6 cellular contexts compared by ENCODE assay signal in the genomic region with DNA sequence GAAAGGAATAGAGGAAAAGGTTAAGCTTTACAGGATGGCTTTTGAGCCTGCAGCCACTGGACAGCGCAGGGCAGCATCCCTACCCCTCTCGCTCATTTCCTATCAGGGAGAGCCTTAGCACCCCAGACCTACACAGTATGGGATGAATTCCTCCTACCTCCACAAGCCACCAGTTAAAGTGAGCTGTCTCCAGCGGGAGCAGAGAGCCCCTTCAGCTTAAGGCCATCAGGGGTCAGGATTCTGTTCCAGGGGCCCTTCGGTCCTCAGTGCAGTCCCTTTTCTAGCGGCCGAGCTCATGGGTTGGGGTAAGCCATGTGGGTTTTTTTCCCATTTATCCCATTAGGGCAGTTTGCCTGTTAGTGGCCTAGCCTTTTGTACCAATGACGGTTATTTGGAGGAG.
DNase-seq lines count a peak whose midpoint lies in the region; ATAC-seq, FAIRE-seq and TF ChIP-seq lines count a peak whose summit lies in the region.
"Not testable (repeated sequence)": the region's sequence is repeated elsewhere in the genome, so short reads cannot be mapped to it uniquely, and the experiment has no call there.

No MANE protein-coding gene starts in this region.

- TF ChIP-seq RAD21 in K562 (CRISPR knock-in tag; conservative IDR thresholded peaks at IDR 0.05 in 1 of 2, IDR thresholded peaks at IDR 0.05 in 1 of 2), result not testable (repeated sequence)

- H3K9me3 Mint-ChIP-seq in GM23338, result peaks cover 23% of the 10 kb centered on the region; the same call in 2 of the 3 replicates
- H3K9me3 Mint-ChIP-seq in neural progenitor cell, result not testable (repeated sequence)

- in situ Hi-C loops in K562 (cut with MboI), result not testable (repeated sequence)

- not testable (repeated sequence) for H3K56ac ChIP-seq in mesendoderm (ENCODE audit: low read length)

- H3K27ac Mint-ChIP-seq in GM23338, neural progenitor cell: not testable (repeated sequence)

- not testable (repeated sequence) for H3K4me3 ChIP-seq in GM23338; RWPE2 (ENCODE audit: severe bottlenecking); K562; mesendoderm (ENCODE audit: low read length); neural progenitor cell

- H4K8ac ChIP-seq in mesendoderm (ENCODE audit: low read depth, low read length), result not testable (repeated sequence)

- H3K9me2 ChIP-seq in GM23338 (ENCODE audit: insufficient read depth), result not testable (repeated sequence)

- not testable (repeated sequence) for H3K27ac ChIP-seq in GM23338 (ENCODE audit: low read depth); RWPE2 (ENCODE audit: poor library complexity, severe bottlenecking); K562 (ENCODE audit: extremely low read depth, low read depth, low read length); mesendoderm (ENCODE audit: low read depth, low read length); neural progenitor cell

- FAIRE-seq in K562 (lab: Jason Lieb, UNC), result not testable (repeated sequence)

- H3K36me3 ChIP-seq in GM23338 (ENCODE audit: insufficient read depth); RWPE2 (ENCODE audit: low read depth); K562 (ENCODE audit: control insufficient read depth, insufficient read depth, low read length); mesendoderm (ENCODE audit: control insufficient read depth, insufficient read depth, low read length); neural progenitor cell: not testable (repeated sequence)

- H3K27me3 Mint-ChIP-seq in GM23338 (ENCODE audit: insufficient read depth, low read depth, poor library complexity); neural progenitor cell (ENCODE audit: insufficient read depth, low read depth): not testable (repeated sequence)

- H3K9me1 ChIP-seq in K562 (ENCODE audit: control insufficient read depth, insufficient read depth, low read length), result not testable (repeated sequence)

- not testable (repeated sequence) for H2AFZ ChIP-seq in GM23338; K562 (ENCODE audit: low read depth, low read length)
- H2AFZ ChIP-seq in neural progenitor cell (replicated peaks), result peak overlapping the region; percentile 77

- H3K79me1 ChIP-seq in mesendoderm (ENCODE audit: low read length), result not testable (repeated sequence)

- not testable (repeated sequence) for H3K18ac ChIP-seq in mesendoderm (ENCODE audit: low read length)

- BruUV-seq in K562 (replicated peaks; lab: Mats Ljungman, UMichigan), result not testable (repeated sequence)

- not testable (repeated sequence) for H2BK5ac ChIP-seq in mesendoderm (ENCODE audit: low read length)

- H3K4me1 ChIP-seq in GM23338 (ENCODE audit: insufficient read depth); RWPE2 (ENCODE audit: insufficient read depth, poor library complexity, severe bottlenecking); K562 (replicated peaks in 1 of 2; ENCODE audit: control insufficient read depth in 2 of 2, insufficient read depth in 2 of 2, low read length in 2 of 2); mesendoderm (ENCODE audit: control insufficient read depth, low read depth, low read length); neural progenitor cell: not testable (repeated sequence)

- H2AK5ac ChIP-seq in mesendoderm (ENCODE audit: low read length), result not testable (repeated sequence)

- H3K9me3 ChIP-seq in RWPE2 (ENCODE audit: severe bottlenecking); K562 (replicated peaks; ENCODE audit: control insufficient read depth, insufficient read depth, low read depth, low read length); neural progenitor cell (ENCODE audit: low read depth): not testable (repeated sequence)

- not testable (repeated sequence) for H2BK15ac ChIP-seq in mesendoderm (replicated peaks; ENCODE audit: low read depth)

- H2BK120ac ChIP-seq in mesendoderm (ENCODE audit: low read depth, low read length), result not testable (repeated sequence)

- H3K4me2 ChIP-seq in GM23338; K562 (ENCODE audit: insufficient read depth, low read length); mesendoderm (ENCODE audit: low read length); neural progenitor cell: not testable (repeated sequence)

- WGBS in K562 (ENCODE audit: insufficient coverage, low coverage, missing lambda C conversion rate), result 10% methylated on average over 4 of the region's 7 CpGs
- WGBS in mesendoderm (ENCODE audit: extremely low coverage, insufficient coverage, low lambda C conversion rate), result no CpG with 5 or more reads among the region's 7 CpGs

- TF ChIP-seq CTCF in GM23338 (conservative IDR thresholded peaks at IDR 0.05; ENCODE audit: low read depth in 2 of 2); RWPE2 (IDR thresholded peaks at IDR 0.05; ENCODE audit: poor library complexity, severe bottlenecking); K562 (IDR thresholded peaks at IDR 0.05 in 2 of 3, conservative IDR thresholded peaks at IDR 0.05 in 1 of 3; ENCODE audit: insufficient read depth in 2 of 3, low read depth in 1 of 3, low read length in 3 of 3); neural progenitor cell (IDR thresholded peaks at IDR 0.05): not testable (repeated sequence)

- H3F3A ChIP-seq in GM23338 (replicated peaks; ENCODE audit: low read depth); neural progenitor cell (ENCODE audit: low read depth): not testable (repeated sequence)

- not testable (repeated sequence) for TF ChIP-seq POLR2A in K562 (conservative IDR thresholded peaks at IDR 0.05)

- H3K9ac ChIP-seq in K562 (ENCODE audit: insufficient read depth in 1 of 2, low read depth in 2 of 2, low read length in 2 of 2); mesendoderm (ENCODE audit: low read length); neural progenitor cell: not testable (repeated sequence)

- DNase-seq in GM23338 (ENCODE audit: low spot score), result peak; percentile 20
- peak; percentile 3 for DNase-seq in NCI-H1092 treated with DMSO at 0.1 percent for 48 hours (lab: John Stamatoyannopoulos, UW)
- not testable (repeated sequence) for DNase-seq in RWPE2 (ENCODE audit: low spot score); K562 (ENCODE audit: extremely low read depth in 1 of 4, low spot score in 3 of 4)
- DNase-seq in mesendoderm, result peak; percentile 0
- DNase-seq in neural progenitor cell (ENCODE audit: low spot score), result peak; percentile 39

- not testable (repeated sequence) for H3K79me2 ChIP-seq in GM23338 (replicated peaks; ENCODE audit: insufficient read depth); K562 (ENCODE audit: control insufficient read depth, insufficient read depth, low read length); mesendoderm (ENCODE audit: control insufficient read depth, insufficient read depth, low read length); neural progenitor cell (ENCODE audit: low read depth)

- H3K36me3 Mint-ChIP-seq in GM23338 (ENCODE audit: low read depth); neural progenitor cell: not testable (repeated sequence)

- H4K20me1 ChIP-seq in GM23338 (replicated peaks; ENCODE audit: insufficient read depth); K562 (replicated peaks; ENCODE audit: control insufficient read depth, insufficient read depth, low read length); neural progenitor cell (ENCODE audit: low read depth): not testable (repeated sequence)

- CTCF ChIA-PET in K562 (lab: Yijun Ruan, JAX; ENCODE audit: low intra/inter-chr PET ratio), result not testable (repeated sequence)

- H3K27me3 ChIP-seq in GM23338 (ENCODE audit: insufficient read depth); RWPE2 (ENCODE audit: insufficient read depth, poor library complexity, severe bottlenecking); K562 (ENCODE audit: control insufficient read depth in 2 of 2, insufficient read depth in 2 of 2, low read length in 2 of 2); mesendoderm (ENCODE audit: insufficient read depth, low read length, poor library complexity); neural progenitor cell: not testable (repeated sequence)

- POLR2A ChIA-PET in K562 (lab: Yijun Ruan, JAX), result not testable (repeated sequence)

- H3K4ac ChIP-seq in mesendoderm (ENCODE audit: low read depth, low read length), result not testable (repeated sequence)

- ATAC-seq in GM23338, result peak; percentile 99
- ATAC-seq in RWPE2 (ENCODE audit: low read depth), result 0 out of 3 replicates have a peak, but pooled peaks have one; percentile 12
- ATAC-seq in K562, result peak; percentile 74

- not testable (repeated sequence) for H3K4me3 Mint-ChIP-seq in GM23338, neural progenitor cell

- H3K23ac ChIP-seq in mesendoderm (ENCODE audit: low read length), result not testable (repeated sequence)

- TF ChIP-seq EP300 in K562 (IDR thresholded peaks at IDR 0.05; ENCODE audit: low read length), result not testable (repeated sequence)

- not testable (repeated sequence) for H4K5ac ChIP-seq in mesendoderm (ENCODE audit: low read length)

- not testable (repeated sequence) for H3K4me1 Mint-ChIP-seq in GM23338, neural progenitor cell

- intact Hi-C loops in K562 (cut with micrococcal nuclease), result not testable (repeated sequence)

Comparison
In these comparisons a context has a peak if more than half of its experiments do, and no peak if none do; other contexts are left out.
1. ATAC-seq: peak in every context shown above with its lines; median percentile 99 in GM23338; 74 in K562; 12 in RWPE2.